14 cellular contexts compared by ENCODE assay signal in genomic region chr2:64283015-64283570, GRCh38.
DNase-seq lines count a peak whose midpoint lies in the region; ATAC-seq, FAIRE-seq and TF ChIP-seq lines count a peak whose summit lies in the region.
"Had no signal": no experiment of that assay in that cellular context is flagged by ENCODE, and none has a peak within 500 bp of the region (broad histone marks: within the 10 kb centered on the region; RNA-seq: fewer than 3 reads in every experiment).

No MANE protein-coding gene starts in this region.

- no peaks in the 10 kb centered on the region for H3K79me2 ChIP-seq in GM23338 (replicated peaks; ENCODE audit: insufficient read depth)

- H3K27me3 Mint-ChIP-seq in naive thymus-derived CD8-positive, alpha-beta T cell = no peaks in the 10 kb centered on the region
- H3K27me3 Mint-ChIP-seq in GM23338 (ENCODE audit: insufficient read depth, low read depth, poor library complexity) = no peaks in the 10 kb centered on the region

- H3K27me3 ChIP-seq in GM23338 (ENCODE audit: insufficient read depth) = peaks cover 17% of the 10 kb centered on the region; the same call in 1 of the 2 replicates

- H3K27ac ChIP-seq in GM23338 (ENCODE audit: low read depth) = no peak overlapping the region

- H3K4me1 Mint-ChIP-seq in naive thymus-derived CD8-positive, alpha-beta T cell = no peaks in the 10 kb centered on the region
- H3K4me1 Mint-ChIP-seq in GM23338 = peaks cover 39% of the 10 kb centered on the region

- H3K4me1 ChIP-seq in GM23338 (ENCODE audit: insufficient read depth) = peaks cover 40% of the 10 kb centered on the region

- no peaks in the 10 kb centered on the region for H3K9me3 Mint-ChIP-seq in naive thymus-derived CD8-positive, alpha-beta T cell
- H3K9me3 Mint-ChIP-seq in GM23338 = no peaks in the 10 kb centered on the region
- H3K9me3 Mint-ChIP-seq: natural killer cell had no signal

- no peaks in the 10 kb centered on the region for H4K20me1 ChIP-seq in GM23338 (replicated peaks; ENCODE audit: insufficient read depth)

- H3K4me2 ChIP-seq in GM23338 = no peak overlapping the region

- H2AFZ ChIP-seq in GM23338 = no peak overlapping the region

- in situ Hi-C loops in ACHN (cut with HindIII; ENCODE audit: low pct_ligation_motif_present, low pct_unique_long_range_greater_than_20kb, low sequenced_read_pairs) = no loop called here

- FAIRE-seq in GM12891 (lab: Jason Lieb, UNC) = no peak
- FAIRE-seq: D721Med had no signal

- peaks cover 4% of the 10 kb centered on the region; the same call in 1 of the 2 replicates for H3F3A ChIP-seq in GM23338 (replicated peaks; ENCODE audit: low read depth)

- H3K4me3 ChIP-seq in GM23338 = no peak overlapping the region

- H3K9me2 ChIP-seq in GM23338 (ENCODE audit: insufficient read depth) = no peaks in the 10 kb centered on the region

- no peaks in the 10 kb centered on the region for H3K36me3 ChIP-seq in GM23338 (ENCODE audit: insufficient read depth)

- TF ChIP-seq CTCF in GM23338 (conservative IDR thresholded peaks at IDR 0.05; ENCODE audit: low read depth in 2 of 2) = no peak

- ATAC-seq in GM21529 (IDR thresholded peaks at IDR 0.05; ENCODE audit: unreplicated experiment) (peak; percentile 11), HG03571 (IDR thresholded peaks at IDR 0.05; ENCODE audit: unreplicated experiment) (peak; percentile 17), GM23338 (no peak)
- ATAC-seq in naive thymus-derived CD8-positive, alpha-beta T cell = peak; percentile 8 to 34

- no peak for TF ChIP-seq POLR2A in GM12891 (IDR thresholded peaks at IDR 0.05; ENCODE audit: low read depth, low read length)

- no peak overlapping the region for H3K27ac Mint-ChIP-seq in naive thymus-derived CD8-positive, alpha-beta T cell
- H3K27ac Mint-ChIP-seq in GM23338 = no peak overlapping the region
- H3K27ac Mint-ChIP-seq: natural killer cell had no signal

- H3K36me3 Mint-ChIP-seq in naive thymus-derived CD8-positive, alpha-beta T cell = no peaks in the 10 kb centered on the region
- H3K36me3 Mint-ChIP-seq in GM23338 (ENCODE audit: low read depth) = no peaks in the 10 kb centered on the region
- H3K36me3 Mint-ChIP-seq: natural killer cell had no signal

- no peak overlapping the region for H3K4me3 Mint-ChIP-seq in naive thymus-derived CD8-positive, alpha-beta T cell
- no peak overlapping the region for H3K4me3 Mint-ChIP-seq in GM23338
- H3K4me3 Mint-ChIP-seq: natural killer cell had no signal

- POLR2A ChIA-PET in naive thymus-derived CD8-positive, alpha-beta T cell (lab: Charles Lee) = interaction anchor here (0.6 to 0.9 kb wide), 2 partner anchors 141 to 333 kb away, joined by 4 read pairs; no protein-coding TSS in a partner anchor

- DNase-seq in GM12891 (ENCODE audit: insufficient read length, low spot score) (no peak), GM23338 (ENCODE audit: low spot score) (no peak), NCI-H446 treated with DMSO at 0.1 percent for 48 hours (lab: John Stamatoyannopoulos, UW) (no peak), ACHN (no peak), NCI-H2081 (lab: John Stamatoyannopoulos, UW) (no peak)
- no peak for DNase-seq in naive thymus-derived CD8-positive, alpha-beta T cell
- DNase-seq: activated CD4-positive, alpha-beta T cell treated with anti-CD3 and anti-CD28 coated beads for 1 hour; effector CD8-positive, alpha-beta T cell; natural killer cell; NCI-H1930; SHP77 treated with DMSO at 0.1 percent for 48 hours had no signal

TF ChIP-seq in GM12891, 5 proteins besides CTCF, POLR2A, EP300 and RAD21:
- peak; percentile 73 for TF ChIP-seq SPI1 (IDR thresholded peaks at IDR 0.05; ENCODE audit: low read depth, low read length)
- no peak for TF ChIP-seq TAF1 (IDR thresholded peaks at IDR 0.05; ENCODE audit: low read depth, low read length)

TF ChIP-seq in GM23338, 12 proteins besides CTCF, POLR2A, EP300 and RAD21:
- TF ChIP-seq STAT1 (IDR thresholded peaks at IDR 0.05; ENCODE audit: unreplicated experiment) (no peak), EZH2phosphoT487 (IDR thresholded peaks at IDR 0.05; ENCODE audit: unreplicated experiment) (no peak)
